ENCODE assay signal across 10 cellular contexts in genomic region chr14:61469771-61470170, GRCh38.
DNase-seq lines count a peak whose midpoint lies in the region; ATAC-seq lines count a peak whose summit lies in the region.
"Had no signal": no experiment of that assay in that cellular context is flagged by ENCODE, and none has a peak within 500 bp of the region (broad histone marks: within the 10 kb centered on the region; RNA-seq: fewer than 3 reads in every experiment).

No MANE protein-coding gene starts in this region.

- H3K27me3 ChIP-seq in CD4-positive, alpha-beta memory T cell (ENCODE audit: insufficient read depth, low read length) = no peaks in the 10 kb centered on the region
- H3K27me3 ChIP-seq in HUES48 (ENCODE audit: control insufficient read depth, insufficient read depth, low read length) = no peaks in the 10 kb centered on the region
- no peaks in the 10 kb centered on the region for H3K27me3 ChIP-seq in naive thymus-derived CD4-positive, alpha-beta T cell (ENCODE audit: control insufficient read depth in 2 of 2, insufficient read depth in 2 of 2, low read length in 2 of 2)
- peaks cover 25% of the 10 kb centered on the region for H3K27me3 ChIP-seq in HAP-1 (ENCODE audit: low read depth)

- in situ Hi-C loops in HAP-1 (cut with MboI; ENCODE audit: low sequenced_read_pairs) = no loop called here

- H3K4me1 Mint-ChIP-seq in CD4-positive, alpha-beta memory T cell = peaks cover 70 to 96% (median 83%) of the 10 kb centered on the region in 4 donors
- H3K4me1 Mint-ChIP-seq in activated naive CD8-positive, alpha-beta T cell treated with anti-CD3 and anti-CD28 coated beads, Interleukin-2, amount 50 U/mL, for 24 hours = peaks cover 88% of the 10 kb centered on the region
- H3K4me1 Mint-ChIP-seq in naive thymus-derived CD4-positive, alpha-beta T cell = peaks cover 65 to 99% (median 96%) of the 10 kb centered on the region in 7 donors

- peaks cover 23% of the 10 kb centered on the region for H3K36me3 ChIP-seq in CD4-positive, alpha-beta memory T cell (ENCODE audit: insufficient read depth, low read length)
- no peaks in the 10 kb centered on the region for H3K36me3 ChIP-seq in HUES48 (ENCODE audit: control insufficient read depth, insufficient read depth, low read length)
- peaks cover 0 to 30% (median 15%) of the 10 kb centered on the region in 3 experiments for H3K36me3 ChIP-seq in naive thymus-derived CD4-positive, alpha-beta T cell (ENCODE audit: control insufficient read depth in 2 of 3, insufficient read depth in 3 of 3, low read length in 3 of 3)
- H3K36me3 ChIP-seq in HAP-1 (replicated peaks) = no peaks in the 10 kb centered on the region

- H3K9me3 ChIP-seq in CD4-positive, alpha-beta memory T cell (ENCODE audit: control insufficient read depth in 1 of 2, low read length in 2 of 2) = no peaks in the 10 kb centered on the region
- H3K9me3 ChIP-seq in HUES48 (ENCODE audit: control insufficient read depth, insufficient read depth, low read length) = no peaks in the 10 kb centered on the region
- no peaks in the 10 kb centered on the region for H3K9me3 ChIP-seq in naive thymus-derived CD4-positive, alpha-beta T cell (ENCODE audit: control insufficient read depth in 2 of 3, low read length in 3 of 3)
- H3K9me3 ChIP-seq in HAP-1 = no peaks in the 10 kb centered on the region

- DNase-seq in CD4-positive, alpha-beta memory T cell = no peak
- no peak for DNase-seq in activated naive CD8-positive, alpha-beta T cell treated with anti-CD3 and anti-CD28 coated beads, Interleukin-2, amount 50 U/mL, for 24 hours
- no peak for DNase-seq in naive thymus-derived CD4-positive, alpha-beta T cell
- no peak for DNase-seq in SHP77 treated with DMSO at 0.1 percent for 48 hours (lab: John Stamatoyannopoulos, UW)
- DNase-seq in MV-4-11 (lab: John Stamatoyannopoulos, UW) = no peak
- no peak for DNase-seq in HAP-1 (ENCODE audit: low spot score in 2 of 2)
- DNase-seq: SHP77 had no signal

- no peak overlapping the region for H3K27ac ChIP-seq in CD4-positive, alpha-beta memory T cell (ENCODE audit: low read depth, low read length)
- H3K27ac ChIP-seq in HUES48 (ENCODE audit: low read depth, low read length) = no peak overlapping the region
- H3K27ac ChIP-seq in naive thymus-derived CD4-positive, alpha-beta T cell (ENCODE audit: low read depth, low read length) = peak overlapping the region; percentile 98

- POLR2A ChIA-PET in CD4-positive, alpha-beta memory T cell (lab: Charles Lee; ENCODE audit: partially characterized antibody) = interaction anchor here (0.8 to 1.4 kb wide), 4 partner anchors 17 to 250 kb away, joined by 3 to 4 read pairs (median 4); no protein-coding TSS in a partner anchor
- POLR2A ChIA-PET in naive thymus-derived CD4-positive, alpha-beta T cell (lab: Charles Lee) = interaction anchor here (0.6 to 1.5 kb wide), 6 partner anchors 9 to 225 kb away, joined by 3 to 5 read pairs (median 4); partner anchors contain the start of genes HIF1A and TMEM30B

- peak overlapping the region in 4 of 8 donors; percentile 7 to 91 (median 57) for H3K4me3 Mint-ChIP-seq in CD4-positive, alpha-beta memory T cell
- no peak overlapping the region for H3K4me3 Mint-ChIP-seq in activated naive CD8-positive, alpha-beta T cell treated with anti-CD3 and anti-CD28 coated beads, Interleukin-2, amount 50 U/mL, for 24 hours
- peak overlapping the region in 8 of 10 donors; percentile 14 to 94 (median 70) for H3K4me3 Mint-ChIP-seq in naive thymus-derived CD4-positive, alpha-beta T cell

- no peak overlapping the region for H3K4me3 ChIP-seq in CD4-positive, alpha-beta memory T cell (ENCODE audit: low read length in 2 of 2)
- H3K4me3 ChIP-seq in HUES48 (ENCODE audit: low read depth, low read length) (peak overlapping the region; percentile 37; the same call in 1 of the 2 replicates), HAP-1 (no peak overlapping the region)
- no peak overlapping the region for H3K4me3 ChIP-seq in naive thymus-derived CD4-positive, alpha-beta T cell (ENCODE audit: low read length)
- H3K4me3 ChIP-seq: skin epidermis had no signal

- CTCF ChIA-PET in CD4-positive, alpha-beta memory T cell (lab: Charles Lee; ENCODE audit: partially characterized antibody) = interaction anchor here (0.8 to 5.5 kb wide), 11 partner anchors 8 to 368 kb away, joined by 3 to 37 read pairs (median 4); no protein-coding TSS in a partner anchor
- CTCF ChIA-PET in naive thymus-derived CD4-positive, alpha-beta T cell (lab: Charles Lee) = interaction anchor here (0.7 to 2.8 kb wide), 4 partner anchors 9 to 371 kb away, joined by 3 to 12 read pairs (median 5); no protein-coding TSS in a partner anchor

- H3K27ac Mint-ChIP-seq in CD4-positive, alpha-beta memory T cell = peak overlapping the region; percentile 87 to 100 (median 97)
- peak overlapping the region; percentile 95 for H3K27ac Mint-ChIP-seq in activated naive CD8-positive, alpha-beta T cell treated with anti-CD3 and anti-CD28 coated beads, Interleukin-2, amount 50 U/mL, for 24 hours
- peak overlapping the region in 8 of 9 donors; percentile 23 to 100 (median 94) for H3K27ac Mint-ChIP-seq in naive thymus-derived CD4-positive, alpha-beta T cell

- peaks cover 29 to 78% of the 10 kb centered on the region in 2 donors for H3K36me3 Mint-ChIP-seq in CD4-positive, alpha-beta memory T cell
- H3K36me3 Mint-ChIP-seq in activated naive CD8-positive, alpha-beta T cell treated with anti-CD3 and anti-CD28 coated beads, Interleukin-2, amount 50 U/mL, for 24 hours (ENCODE audit: low read depth) = peaks cover 49% of the 10 kb centered on the region
- peaks cover 13 to 37% (median 28%) of the 10 kb centered on the region in 5 donors for H3K36me3 Mint-ChIP-seq in naive thymus-derived CD4-positive, alpha-beta T cell

- intact Hi-C loops in CD4-positive, alpha-beta memory T cell (cut with micrococcal nuclease) = loop anchor here (5.0 kb wide), 1 partner anchor 33 kb away; no protein-coding TSS in a partner anchor
- intact Hi-C loops in naive thymus-derived CD4-positive, alpha-beta T cell (cut with micrococcal nuclease) = loop anchor here (2.0 to 5.0 kb wide), 2 partner anchors 13 to 648 kb away; no protein-coding TSS in a partner anchor

- peaks cover 0 to 3% (median 0%) of the 10 kb centered on the region in 8 donors for H3K9me3 Mint-ChIP-seq in CD4-positive, alpha-beta memory T cell
- no peaks in the 10 kb centered on the region for H3K9me3 Mint-ChIP-seq in activated naive CD8-positive, alpha-beta T cell treated with anti-CD3 and anti-CD28 coated beads, Interleukin-2, amount 50 U/mL, for 24 hours
- H3K9me3 Mint-ChIP-seq in naive thymus-derived CD4-positive, alpha-beta T cell = peaks cover 0 to 7% (median 0%) of the 10 kb centered on the region in 11 donors

- no peaks in the 10 kb centered on the region for H3K27me3 Mint-ChIP-seq in CD4-positive, alpha-beta memory T cell
- no peaks in the 10 kb centered on the region for H3K27me3 Mint-ChIP-seq in activated naive CD8-positive, alpha-beta T cell treated with anti-CD3 and anti-CD28 coated beads, Interleukin-2, amount 50 U/mL, for 24 hours
- H3K27me3 Mint-ChIP-seq in naive thymus-derived CD4-positive, alpha-beta T cell = no peaks in the 10 kb centered on the region

- peaks cover 90% of the 10 kb centered on the region for H3K4me1 ChIP-seq in CD4-positive, alpha-beta memory T cell (ENCODE audit: insufficient read depth, low read length)
- peaks cover 55% of the 10 kb centered on the region for H3K4me1 ChIP-seq in HUES48 (ENCODE audit: control insufficient read depth, insufficient read depth, low read length)
- peaks cover 58 to 59% of the 10 kb centered on the region in 2 donors for H3K4me1 ChIP-seq in naive thymus-derived CD4-positive, alpha-beta T cell (ENCODE audit: control insufficient read depth in 2 of 2, insufficient read depth in 2 of 2, low read length in 2 of 2)
- H3K4me1 ChIP-seq in HAP-1 = no peaks in the 10 kb centered on the region

- no peak for ATAC-seq in activated naive CD8-positive, alpha-beta T cell treated with anti-CD3 and anti-CD28 coated beads, Interleukin-2, amount 50 U/mL, for 24 hours
- no peak for ATAC-seq in naive thymus-derived CD4-positive, alpha-beta T cell
- no peak for ATAC-seq in GM21825 (IDR thresholded peaks at IDR 0.05; ENCODE audit: unreplicated experiment)

- H3K9ac ChIP-seq in HUES48 (ENCODE audit: low read depth, low read length) = no peak overlapping the region
